21 cellular contexts compared by ENCODE assay signal in the genomic region with DNA sequence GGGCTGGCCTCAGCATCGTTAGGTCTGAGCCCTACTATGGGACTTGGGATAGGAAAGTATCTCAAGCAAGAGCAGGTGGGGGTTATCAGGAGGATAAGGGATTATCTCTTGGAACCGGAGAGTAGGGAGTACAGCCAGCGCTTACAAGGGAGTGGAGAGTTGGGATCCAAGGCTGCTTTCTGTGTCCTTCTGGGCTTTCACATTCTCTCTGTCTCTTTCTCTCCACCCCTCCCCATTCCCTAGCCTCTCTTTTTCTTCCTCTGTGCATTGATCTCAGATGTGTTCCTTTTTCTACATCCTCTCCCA.
"Had no signal": no experiment of that assay in that cellular context is flagged by ENCODE, and none has a peak within 500 bp of the region (broad histone marks: within the 10 kb centered on the region; RNA-seq: fewer than 3 reads in every experiment).

No MANE protein-coding gene starts in this region.

- H3K4me3 ChIP-seq: colonic mucosa, esophagus squamous epithelium, lung, neural progenitor cell, prostate gland, right atrium auricular region, sigmoid colon, stomach, thyroid gland had no signal

- H3K36me3 ChIP-seq: colonic mucosa, esophagus squamous epithelium, neural progenitor cell, prostate gland, right atrium auricular region, sigmoid colon, stomach, thyroid gland had no signal

- H3K9me3 ChIP-seq: colonic mucosa, esophagus squamous epithelium, prostate gland, right atrium auricular region, sigmoid colon, stomach, thyroid gland had no signal

- H3K4me2 ChIP-seq: neural progenitor cell had no signal

- H2AFZ ChIP-seq: neural progenitor cell had no signal

- H3K4me1 ChIP-seq: colonic mucosa, esophagus squamous epithelium, neural progenitor cell, prostate gland, stomach, thyroid gland had no signal

- DNase-seq: colonic mucosa; effector memory CD8-positive, alpha-beta T cell; erythroblast; esophagus squamous epithelium; hypothalamus; immature natural killer cell; kidney glomerular epithelial cell; left colon; midbrain; naive thymus-derived CD4-positive, alpha-beta T cell; stimulated activated CD4-positive, alpha-beta T cell treated with anti-CD3 and anti-CD28 coated beads, Interleukin-2, amount 100 ng/mL, for 24 hours; stimulated activated CD4-positive, alpha-beta T cell treated with anti-CD3 and anti-CD28 coated beads, Interleukin-4, amount 100 ng/mL, for 24 hours; stimulated activated naive CD4-positive, alpha-beta T cell treated with Interleukin-2 at 50 U/mL for 16 hours; stomach; thyroid gland had no signal

- H3K9ac ChIP-seq: neural progenitor cell had no signal

- ATAC-seq: effector memory CD8-positive, alpha-beta T cell; left colon; naive thymus-derived CD4-positive, alpha-beta T cell; stimulated activated effector memory CD8-positive, alpha-beta T cell treated with anti-CD3 and anti-CD28 coated beads, Interleukin-12 subunit alpha, Interleukin-12 subunit beta, amount 100 ng/mL, for 72 hours had no signal

- H3K27me3 ChIP-seq: colonic mucosa, neural progenitor cell, right atrium auricular region, sigmoid colon, thyroid gland had no signal

- H3K27ac ChIP-seq: colonic mucosa, esophagus squamous epithelium, neural progenitor cell, prostate gland, right atrium auricular region, sigmoid colon, stomach, thyroid gland had no signal
